In the genomic region with DNA sequence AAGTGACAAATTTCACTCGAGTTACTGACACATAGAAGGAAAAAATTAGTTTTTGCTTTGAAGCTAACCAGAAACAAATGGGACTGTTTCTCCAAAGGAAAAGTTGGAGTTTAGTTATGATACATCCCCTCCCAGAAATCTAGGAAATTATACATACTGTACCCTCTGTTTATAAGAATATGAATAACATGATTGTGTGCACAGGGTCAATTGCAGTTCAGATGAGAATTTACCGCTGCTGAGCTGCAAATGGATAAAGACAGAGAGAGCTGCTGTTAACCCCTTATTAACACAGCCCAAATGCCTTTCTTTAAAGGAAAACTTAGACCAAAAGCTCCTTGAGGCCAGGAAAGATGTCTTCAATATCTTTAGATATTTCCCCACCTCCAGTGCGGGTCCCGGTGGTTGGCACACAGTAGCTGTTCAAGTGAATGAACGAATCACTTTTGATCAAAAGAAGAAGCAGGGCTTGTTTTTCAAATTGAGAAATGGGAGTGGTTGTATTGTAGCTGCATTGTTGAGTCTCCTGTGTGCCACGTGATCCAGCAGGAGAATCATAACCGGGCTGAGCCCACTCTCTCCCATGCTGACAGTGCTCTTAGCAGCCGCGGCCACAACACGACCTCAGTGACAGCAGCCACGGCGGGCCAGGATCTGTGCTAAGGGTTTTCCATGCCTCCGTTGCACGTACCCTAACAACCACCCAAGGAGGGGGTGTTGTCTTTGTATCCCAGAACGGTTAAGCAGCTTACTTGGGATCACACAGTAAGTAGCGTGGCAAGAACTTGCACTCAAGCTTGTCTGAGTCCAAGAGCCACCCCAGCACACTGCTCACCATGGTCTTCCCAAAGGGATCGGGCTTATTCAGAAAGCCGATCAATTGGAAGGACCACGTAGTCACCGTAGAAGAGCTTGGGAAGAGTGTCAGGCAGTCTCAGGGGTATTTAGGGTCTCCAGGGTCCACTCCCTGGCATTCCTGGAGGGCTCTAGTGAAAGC, we compare ENCODE assay signal across 14 cellular contexts. TPM values are rescaled to one million over a fixed set of nuclear protein-coding genes. Genes with fewer than 3 reads are reported as not detected.
DNase-seq lines count a peak whose midpoint lies in the region; FAIRE-seq and TF ChIP-seq lines count a peak whose summit lies in the region.
"Had no signal": no experiment of that assay in that cellular context is flagged by ENCODE, and none has a peak within 500 bp of the region (broad histone marks: within the 10 kb centered on the region; RNA-seq: fewer than 3 reads in every experiment).

No MANE protein-coding gene starts in this region.

- H3K4me1 ChIP-seq in HUES6 (ENCODE audit: control insufficient read depth, insufficient read depth, low read length) (peaks cover 12% of the 10 kb centered on the region), iPS-18a (ENCODE audit: control insufficient read depth, low read depth, low read length) (peaks cover 4% of the 10 kb centered on the region), skeletal muscle tissue (ENCODE audit: control insufficient read depth in 3 of 3, insufficient read depth in 3 of 3, low read length in 3 of 3) (peaks cover 3 to 9% (median 3%) of the 10 kb centered on the region in 3 donors), small intestine (ENCODE audit: control insufficient read depth in 2 of 2, insufficient read depth in 1 of 2, low read depth in 1 of 2, low read length in 1 of 2) (peaks cover 0 to 4% of the 10 kb centered on the region in 2 donors)

- H3K27me3 Mint-ChIP-seq in chondrocyte (ENCODE audit: low read depth), result no peaks in the 10 kb centered on the region
- peaks cover 17% of the 10 kb centered on the region for H3K27me3 Mint-ChIP-seq in activated naive CD4-positive, alpha-beta T cell treated with anti-CD3 and anti-CD28 coated beads, Interleukin-2, amount 10 ng/mL, durations not matched to agents 7 days and 5 days

- H3K4me3 ChIP-seq in HUES6 (ENCODE audit: low read depth, low read length) (peak overlapping the region; percentile 52), iPS-18a (ENCODE audit: low read length) (peak overlapping the region; percentile 4), skeletal muscle tissue (ENCODE audit: low read length in 3 of 3) (peak overlapping the region in 2 of 3 donors; percentile 24 to 36), small intestine (ENCODE audit: low read depth in 1 of 2, low read length in 2 of 2) (no peak overlapping the region)

- no peaks in the 10 kb centered on the region; the same call in 1 of the 2 replicates for H3K27me3 ChIP-seq in HUES6 (ENCODE audit: control insufficient read depth, insufficient read depth, low read length)
- no peaks in the 10 kb centered on the region for H3K27me3 ChIP-seq in iPS-18a (ENCODE audit: control insufficient read depth, insufficient read depth, low read length)
- peaks cover 9 to 14% (median 9%) of the 10 kb centered on the region in 3 donors for H3K27me3 ChIP-seq in skeletal muscle tissue (ENCODE audit: control insufficient read depth in 3 of 3, insufficient read depth in 3 of 3, low read length in 3 of 3)
- H3K27me3 ChIP-seq in small intestine (ENCODE audit: control insufficient read depth in 2 of 2, insufficient read depth in 2 of 2, low read length in 2 of 2), result no peaks in the 10 kb centered on the region

- peak overlapping the region; percentile 52 for H3K4me3 Mint-ChIP-seq in chondrocyte (ENCODE audit: unreplicated experiment)
- no peak overlapping the region for H3K4me3 Mint-ChIP-seq in activated naive CD4-positive, alpha-beta T cell treated with anti-CD3 and anti-CD28 coated beads, Interleukin-2, amount 10 ng/mL, durations not matched to agents 7 days and 5 days
- H3K4me3 Mint-ChIP-seq: activated T-helper 17 cell treated with anti-CD3 and anti-CD28 coated beads, Interleukin-2, amount 50 U/mL, for 72 hours; CD4-positive, alpha-beta memory T cell had no signal

- H3K36me3 ChIP-seq in HUES6 (ENCODE audit: control insufficient read depth, insufficient read depth, low read length), result no peaks in the 10 kb centered on the region
- H3K36me3 ChIP-seq in iPS-18a (ENCODE audit: control insufficient read depth, low read depth, low read length), result no peaks in the 10 kb centered on the region
- H3K36me3 ChIP-seq in skeletal muscle tissue (ENCODE audit: control insufficient read depth in 3 of 3, insufficient read depth in 3 of 3, low read length in 3 of 3), result no peaks in the 10 kb centered on the region
- H3K36me3 ChIP-seq in small intestine (ENCODE audit: control insufficient read depth in 2 of 2, insufficient read depth in 2 of 2, low read length in 2 of 2), result no peaks in the 10 kb centered on the region

- DNase-seq in chondrocyte (ENCODE audit: low spot score), result no peak
- no peak for DNase-seq in small intestine
- no peak for DNase-seq in stimulated activated naive CD4-positive, alpha-beta T cell treated with Interleukin-2 at 50 U/mL for 16 hours (lab: John Stamatoyannopoulos, UW)
- no peak for DNase-seq in NCI-H1417 (lab: John Stamatoyannopoulos, UW)
- no peak for DNase-seq in activated naive CD4-positive, alpha-beta T cell treated with anti-CD3 and anti-CD28 coated beads, Interleukin-2, amount 10 ng/mL, durations not matched to agents 7 days and 5 days
- DNase-seq: activated CD4-positive, alpha-beta T cell treated with anti-CD3 and anti-CD28 coated beads for 4 hours; CD4-positive, alpha-beta memory T cell; NCI-H1436; stimulated activated naive CD8-positive, alpha-beta T cell treated with anti-CD3 and anti-CD28 coated beads, Interleukin-15, Interleukin-2, amounts not matched to agents 100 U/mL and 50 U/mL, for 24 hours had no signal

- peaks cover 29% of the 10 kb centered on the region for H3K4me1 Mint-ChIP-seq in chondrocyte (ENCODE audit: low read depth)
- H3K4me1 Mint-ChIP-seq in activated naive CD4-positive, alpha-beta T cell treated with anti-CD3 and anti-CD28 coated beads, Interleukin-2, amount 10 ng/mL, durations not matched to agents 7 days and 5 days, result no peaks in the 10 kb centered on the region
- H3K4me1 Mint-ChIP-seq: activated T-helper 17 cell treated with anti-CD3 and anti-CD28 coated beads, Interleukin-2, amount 50 U/mL, for 72 hours; CD4-positive, alpha-beta memory T cell had no signal

- CTCF ChIA-PET in activated naive CD4-positive, alpha-beta T cell treated with anti-CD3 and anti-CD28 coated beads, Interleukin-2, amount 10 ng/mL, durations not matched to agents 7 days and 5 days (lab: Charles Lee), result no interaction called here

- WGBS in small intestine, 3 donors, result 68 to 74% (median 69%) methylated on average over 20 of the region's 20 CpGs

- no peaks in the 10 kb centered on the region for H3K36me3 Mint-ChIP-seq in chondrocyte (ENCODE audit: low read depth)
- no peaks in the 10 kb centered on the region for H3K36me3 Mint-ChIP-seq in activated naive CD4-positive, alpha-beta T cell treated with anti-CD3 and anti-CD28 coated beads, Interleukin-2, amount 10 ng/mL, durations not matched to agents 7 days and 5 days
- H3K36me3 Mint-ChIP-seq: CD4-positive, alpha-beta memory T cell had no signal

- H3K9me3 ChIP-seq in HUES6 (ENCODE audit: control insufficient read depth, insufficient read depth, low read depth, low read length) (no peaks in the 10 kb centered on the region), iPS-18a (ENCODE audit: control insufficient read depth, low read depth, low read length) (no peaks in the 10 kb centered on the region), skeletal muscle tissue (ENCODE audit: control insufficient read depth in 3 of 3, low read length in 3 of 3) (no peaks in the 10 kb centered on the region), small intestine (ENCODE audit: control insufficient read depth, low read depth) (no peaks in the 10 kb centered on the region)

- peaks cover 5% of the 10 kb centered on the region for H3K9me3 Mint-ChIP-seq in chondrocyte (ENCODE audit: low read depth)
- no peaks in the 10 kb centered on the region for H3K9me3 Mint-ChIP-seq in activated naive CD4-positive, alpha-beta T cell treated with anti-CD3 and anti-CD28 coated beads, Interleukin-2, amount 10 ng/mL, durations not matched to agents 7 days and 5 days
- H3K9me3 Mint-ChIP-seq: activated T-helper 17 cell treated with anti-CD3 and anti-CD28 coated beads, Interleukin-2, amount 50 U/mL, for 72 hours had no signal

- H3K27ac Mint-ChIP-seq in chondrocyte (ENCODE audit: unreplicated experiment), result peak overlapping the region; percentile 5
- H3K27ac Mint-ChIP-seq in activated naive CD4-positive, alpha-beta T cell treated with anti-CD3 and anti-CD28 coated beads, Interleukin-2, amount 10 ng/mL, durations not matched to agents 7 days and 5 days, result no peak overlapping the region
- H3K27ac Mint-ChIP-seq: activated T-helper 17 cell treated with anti-CD3 and anti-CD28 coated beads, Interleukin-2, amount 50 U/mL, for 72 hours; CD4-positive, alpha-beta memory T cell had no signal

- TF ChIP-seq CTCF in chondrocyte (IDR thresholded peaks at IDR 0.05), result no peak

- H3K9ac ChIP-seq in HUES6 (ENCODE audit: low read length) (no peak overlapping the region), iPS-18a (ENCODE audit: low read length) (no peak overlapping the region), skeletal muscle tissue (ENCODE audit: low read depth in 1 of 3, low read length in 3 of 3) (no peak overlapping the region)

- H3K27ac ChIP-seq in HUES6 (ENCODE audit: low read depth, low read length) (no peak overlapping the region), iPS-18a (ENCODE audit: low read length) (no peak overlapping the region), skeletal muscle tissue (ENCODE audit: low read depth, low read length) (no peak overlapping the region), small intestine (ENCODE audit: low read depth in 1 of 2, low read length in 1 of 2) (no peak overlapping the region)

- FAIRE-seq in small intestine (lab: Jason Lieb, UNC), result no peak

RNA-seq across cellular contexts. Expression of a gene that starts 53.5 kb away (rescaled TPM):
- total RNA-seq in chondrocyte, result 0.49 to 0.50 TPM in 2 of 3 replicates, not detected in the other
- 2.1 TPM for total RNA-seq in skeletal muscle tissue
- 1 to 10 TPM in 2 of 3 donors, under 1 TPM in 1; 0.22 to 2.0 (median 1.4) TPM for polyA plus RNA-seq in small intestine
- total RNA-seq: CD4-positive, alpha-beta memory T cell; HT-29 had no signal

Comparison
In these comparisons a context has a peak if more than half of its experiments do, and no peak if none do; other contexts are left out.
1. H3K4me3 ChIP-seq: peak in HUES6 (single experiment), iPS-18a (single experiment) and skeletal muscle tissue (2 of 3); none in small intestine (0 of 2).